In genomic region chr6:111759413-111759835, GRCh38 we compare ENCODE assay signal across 9 cellular contexts.
DNase-seq lines count a peak whose midpoint lies in the region; ATAC-seq and TF ChIP-seq lines count a peak whose summit lies in the region.
"Had no signal": no experiment of that assay in that cellular context is flagged by ENCODE, and none has a peak within 500 bp of the region (broad histone marks: within the 10 kb centered on the region; RNA-seq: fewer than 3 reads in every experiment).

No MANE protein-coding gene starts in this region.

- peak; percentile 25 for DNase-seq in EH (ENCODE audit: low read depth)
- peak; percentile 41 for DNase-seq in activated CD4-positive, alpha-beta T cell treated with anti-CD3 and anti-CD28 coated beads, Interleukin-2, amount 50 U/mL, for 1 hour
- DNase-seq in gastrocnemius medialis, result no peak
- no peak for DNase-seq in CD1c-positive myeloid dendritic cell (ENCODE audit: extremely low spot score)
- DNase-seq in NOMO-1 treated with dmso at 0.1 percent for 144 hours (lab: John Stamatoyannopoulos, UW; ENCODE audit: unreplicated experiment), result no peak
- no peak for DNase-seq in COLO829 (ENCODE audit: low spot score)
- DNase-seq: NCI-H1930 had no signal

- no peak for ATAC-seq in gastrocnemius medialis
- ATAC-seq in GM21381 (IDR thresholded peaks at IDR 0.05; ENCODE audit: unreplicated experiment), result no peak

- no peak for TF ChIP-seq POLR2A in gastrocnemius medialis (IDR thresholded peaks at IDR 0.05)

- no peaks in the 10 kb centered on the region for H3K27me3 ChIP-seq in esophagus (ENCODE audit: control insufficient read depth in 1 of 2, insufficient read depth in 2 of 2, low read length in 2 of 2)
- H3K27me3 ChIP-seq in gastrocnemius medialis, result no peaks in the 10 kb centered on the region

- no peak for TF ChIP-seq CTCF in gastrocnemius medialis (IDR thresholded peaks at IDR 0.05 in 4 of 5, conservative IDR thresholded peaks at IDR 0.05 in 1 of 5)

- WGBS in esophagus, 2 donors, result 51 to 56% methylated on average over 10 of the region's 10 CpGs

- peak overlapping the region in 1 of 2 donors; percentile 24 for H3K4me3 ChIP-seq in esophagus (ENCODE audit: low read depth in 1 of 2, low read length in 2 of 2)
- no peak overlapping the region for H3K4me3 ChIP-seq in gastrocnemius medialis

- H3K4me1 ChIP-seq in esophagus (ENCODE audit: control insufficient read depth in 2 of 2, insufficient read depth in 2 of 2, low read length in 1 of 2) (peaks cover 3% of the 10 kb centered on the region in 2 donors), gastrocnemius medialis (peaks cover 9 to 42% of the 10 kb centered on the region in 2 donors)

- H3K36me3 ChIP-seq in esophagus (ENCODE audit: control insufficient read depth in 2 of 2, insufficient read depth in 2 of 2, low read length in 1 of 2) (no peaks in the 10 kb centered on the region), gastrocnemius medialis (no peaks in the 10 kb centered on the region)

- H3K9me3 ChIP-seq in esophagus (ENCODE audit: control insufficient read depth in 2 of 2, insufficient read depth in 1 of 2, low read depth in 1 of 2, low read length in 1 of 2) (no peaks in the 10 kb centered on the region), gastrocnemius medialis (no peaks in the 10 kb centered on the region)

- peak overlapping the region; percentile 38 to 64 for H3K27ac ChIP-seq in esophagus (ENCODE audit: low read depth in 2 of 2, low read length in 1 of 2)
- H3K27ac ChIP-seq in gastrocnemius medialis, result peak overlapping the region; percentile 15 to 37 (median 34)

- intact Hi-C loops in gastrocnemius medialis (cut with DNase I; ENCODE audit: low total_unique reads), result no loop called here

- in situ Hi-C loops in gastrocnemius medialis (cut with MboI; ENCODE audit: low sequenced_read_pairs in 4 of 4), result no loop called here

Comparison
In these comparisons a context has a peak if more than half of its experiments do, and no peak if none do; other contexts are left out.
1. DNase-seq: peak in EH (single experiment) and activated CD4-positive, alpha-beta T cell treated with anti-CD3 and anti-CD28 coated beads, Interleukin-2, amount 50 U/mL, for 1 hour (single experiment); none in gastrocnemius medialis (0 of 2), CD1c-positive myeloid dendritic cell (single experiment), NOMO-1 treated with dmso at 0.1 percent for 144 hours (single experiment) and COLO829 (single experiment).